Comparison of ENCODE assay signal across 8 cellular contexts in genomic region chr5:10249948-10250803, GRCh38. TPM values are rescaled to one million over a fixed set of nuclear protein-coding genes. Genes with fewer than 3 reads are reported as not detected.
DNase-seq lines count a peak whose midpoint lies in the region; TF ChIP-seq lines count a peak whose summit lies in the region.

CCT5 (plus strand) TSS chr5:10250280; CDS start chr5:10250341, 61 bp downstream.

- no peak for TF ChIP-seq CTCF in HFF-Myc (IDR thresholded peaks at IDR 0.05; ENCODE audit: low read depth, low read length, missing control alignments)

- H3K36me3 Mint-ChIP-seq in activated naive CD4-positive, alpha-beta T cell treated with anti-CD3 and anti-CD28 coated beads, Interleukin-2, amount 10 ng/mL, durations not matched to agents 7 days and 5 days: peaks cover 28% of the 10 kb centered on the region

- H3K4me3 ChIP-seq in HFF-Myc (replicated peaks; ENCODE audit: low read depth, low read length): peak within 1 kb of the TSS; percentile 100

- peak within 1 kb of the TSS; percentile 96 for H3K27ac Mint-ChIP-seq in activated naive CD4-positive, alpha-beta T cell treated with anti-CD3 and anti-CD28 coated beads, Interleukin-2, amount 10 ng/mL, durations not matched to agents 7 days and 5 days

- peaks cover 3% of the 10 kb centered on the region for H3K27me3 Mint-ChIP-seq in activated naive CD4-positive, alpha-beta T cell treated with anti-CD3 and anti-CD28 coated beads, Interleukin-2, amount 10 ng/mL, durations not matched to agents 7 days and 5 days

- H3K4me1 Mint-ChIP-seq in activated naive CD4-positive, alpha-beta T cell treated with anti-CD3 and anti-CD28 coated beads, Interleukin-2, amount 10 ng/mL, durations not matched to agents 7 days and 5 days: peaks cover 56% of the 10 kb centered on the region

- H3K4me3 Mint-ChIP-seq in activated naive CD4-positive, alpha-beta T cell treated with anti-CD3 and anti-CD28 coated beads, Interleukin-2, amount 10 ng/mL, durations not matched to agents 7 days and 5 days: peak within 1 kb of the TSS; percentile 93

- DNase-seq in GM03348 (ENCODE audit: low spot score) (peak; percentile 96), HFF-Myc (ENCODE audit: extremely low read depth, low read depth) (peak; percentile 93), NAMALWA (ENCODE audit: low spot score) (peak; percentile 98), SK-N-DZ (ENCODE audit: low spot score) (peak; percentile 99), germinal center (ENCODE audit: low spot score) (peak; percentile 95), non-pigmented ciliary epithelial cell (ENCODE audit: low read depth) (peak; percentile 95), superior temporal gyrus (ENCODE audit: extremely low spot score) (peak; percentile 99)
- DNase-seq in activated naive CD4-positive, alpha-beta T cell treated with anti-CD3 and anti-CD28 coated beads, Interleukin-2, amount 10 ng/mL, durations not matched to agents 7 days and 5 days: peak; percentile 92

- CTCF ChIA-PET in activated naive CD4-positive, alpha-beta T cell treated with anti-CD3 and anti-CD28 coated beads, Interleukin-2, amount 10 ng/mL, durations not matched to agents 7 days and 5 days (lab: Charles Lee): interaction anchor here (1.0 to 1.6 kb wide), 2 partner anchors 13 to 34 kb away, joined by 3 to 7 read pairs; no protein-coding TSS in a partner anchor

- no peaks in the 10 kb centered on the region for H3K9me3 Mint-ChIP-seq in activated naive CD4-positive, alpha-beta T cell treated with anti-CD3 and anti-CD28 coated beads, Interleukin-2, amount 10 ng/mL, durations not matched to agents 7 days and 5 days

RNA-seq across cellular contexts. Expression of gene CCT5, which starts in this region (rescaled TPM):
- 610 and 847 TPM in 2 replicates for polyA plus RNA-seq in SK-N-DZ (2014; cell fraction: cytosol; rRNA removed)
- polyA plus RNA-seq in SK-N-DZ (2014; cell fraction: nucleus; rRNA removed): 349 and 654 TPM in 2 replicates

Comparison
In these comparisons a context has a peak if more than half of its experiments do, and no peak if none do; other contexts are left out.
1. Peak in every context shown above with its lines: DNase-seq and H3K4me3 ChIP-seq.